In the genomic region with DNA sequence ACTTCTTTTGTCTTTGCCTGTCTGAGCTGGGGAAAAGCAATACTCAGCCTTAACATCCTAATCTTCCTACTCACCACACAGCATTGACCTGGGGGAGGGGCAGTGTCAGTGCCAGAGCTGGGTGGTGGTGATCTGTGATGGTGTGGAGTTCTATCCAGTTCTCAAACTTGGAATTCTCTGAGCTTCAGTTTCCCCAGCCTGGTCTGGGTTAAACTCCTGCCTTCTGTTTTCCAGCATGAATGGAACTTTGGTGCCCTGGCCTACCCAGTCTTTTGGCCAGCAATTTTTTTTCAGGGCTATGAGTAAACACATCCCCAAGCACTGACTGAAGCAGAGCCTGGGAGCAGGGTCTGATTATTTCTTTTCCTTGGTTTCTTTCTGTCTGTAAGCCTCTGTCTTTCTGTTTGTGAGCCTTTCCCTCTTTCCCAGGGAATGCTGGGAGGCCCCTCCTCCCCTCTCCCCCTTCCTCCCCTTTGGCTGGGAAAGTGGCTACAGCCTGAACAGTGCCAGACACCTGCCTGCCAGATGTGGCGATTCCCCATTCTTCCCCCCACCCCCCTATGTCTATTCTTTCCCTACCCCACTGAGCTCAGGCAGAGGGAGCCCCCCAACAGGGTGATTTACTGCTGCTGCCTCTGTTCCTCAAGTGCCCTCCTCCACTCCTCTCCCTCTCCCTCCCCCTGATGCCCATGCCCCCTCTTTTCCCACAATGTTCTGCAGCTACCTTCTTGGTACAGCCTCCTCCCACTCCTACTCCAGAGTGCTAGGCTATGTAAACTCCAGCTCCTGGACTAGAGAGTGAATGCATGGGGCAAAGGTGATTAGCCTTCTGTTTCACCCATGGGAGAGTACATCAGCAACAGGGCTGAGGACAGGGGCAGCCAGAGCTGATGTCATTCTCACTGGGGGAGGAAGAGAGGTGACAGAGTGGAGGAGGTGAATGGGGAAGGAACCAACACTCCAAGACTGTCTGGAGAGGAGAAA, we compare ENCODE assay signal across 1 cellular context.
TF ChIP-seq lines count a peak whose summit lies in the region.

No MANE protein-coding gene starts in this region.

TF ChIP-seq in GM23338, 12 proteins besides CTCF, POLR2A, EP300 and RAD21 (continued from another document):
- TF ChIP-seq REST (IDR thresholded peaks at IDR 0.05; ENCODE audit: unreplicated experiment): no peak
- TF ChIP-seq STAT1 (IDR thresholded peaks at IDR 0.05; ENCODE audit: unreplicated experiment): no peak
- no peak for TF ChIP-seq ZNF114 (CRISPR knock-in tag; IDR thresholded peaks at IDR 0.05)
- TF ChIP-seq POLR2AphosphoS5 (IDR thresholded peaks at IDR 0.05; ENCODE audit: low read depth): no peak
- no peak for TF ChIP-seq EZH2 (IDR thresholded peaks at IDR 0.05; ENCODE audit: low read depth, unreplicated experiment)
- no peak for TF ChIP-seq ZNF462 (CRISPR knock-in tag; IDR thresholded peaks at IDR 0.05)
- TF ChIP-seq JUNB (IDR thresholded peaks at IDR 0.05; ENCODE audit: unreplicated experiment): no peak
- TF ChIP-seq CREB1 (CRISPR knock-in tag; IDR thresholded peaks at IDR 0.05; ENCODE audit: low read depth): no peak
